Comparison of ENCODE assay signal across 2 cellular contexts in the genomic region with DNA sequence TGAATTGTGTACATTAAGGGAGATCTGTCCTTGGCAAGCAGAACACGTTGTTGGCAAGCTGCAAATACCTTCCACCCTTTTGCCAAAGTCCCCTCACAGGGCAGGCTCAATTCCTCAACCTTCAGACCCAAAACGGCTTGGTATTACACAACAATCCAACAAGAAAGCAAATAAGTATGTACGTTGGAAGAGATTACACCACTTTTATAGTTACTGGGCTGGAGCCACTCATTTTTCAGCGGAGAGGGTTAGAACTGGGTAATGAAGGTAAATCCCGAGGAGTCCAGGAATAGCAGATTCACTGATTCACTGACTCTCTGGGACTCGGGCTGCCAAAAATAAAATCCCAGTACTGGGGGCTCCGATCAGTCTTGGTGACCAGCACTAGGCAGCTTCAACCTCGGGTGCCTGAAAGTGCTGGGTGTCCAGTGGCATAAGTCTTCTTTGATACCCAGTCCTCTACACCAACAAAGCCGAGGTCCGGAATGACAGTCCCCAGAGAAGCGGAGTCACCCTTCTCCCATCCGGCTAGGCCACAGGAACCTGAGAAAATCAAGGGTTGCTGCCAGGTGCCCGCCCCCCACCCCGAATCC.
TF ChIP-seq lines count a peak whose summit lies in the region.

No MANE protein-coding gene starts in this region.

TF ChIP-seq in A549, 52 proteins besides CTCF, POLR2A, EP300 and RAD21:
- TF ChIP-seq, protein P1, sequence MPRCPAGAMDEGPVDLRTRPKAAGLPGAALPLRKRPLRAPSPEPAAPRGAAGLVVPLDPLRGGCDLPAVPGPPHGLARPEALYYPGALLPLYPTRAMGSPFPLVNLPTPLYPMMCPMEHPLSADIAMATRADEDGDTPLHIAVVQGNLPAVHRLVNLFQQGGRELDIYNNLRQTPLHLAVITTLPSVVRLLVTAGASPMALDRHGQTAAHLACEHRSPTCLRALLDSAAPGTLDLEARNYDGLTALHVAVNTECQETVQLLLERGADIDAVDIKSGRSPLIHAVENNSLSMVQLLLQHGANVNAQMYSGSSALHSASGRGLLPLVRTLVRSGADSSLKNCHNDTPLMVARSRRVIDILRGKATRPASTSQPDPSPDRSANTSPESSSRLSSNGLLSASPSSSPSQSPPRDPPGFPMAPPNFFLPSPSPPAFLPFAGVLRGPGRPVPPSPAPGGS (IDR thresholded peaks at IDR 0.05) = no peak
- no peak for TF ChIP-seq KDM5A (IDR thresholded peaks at IDR 0.05)
- TF ChIP-seq KDM1A (IDR thresholded peaks at IDR 0.05; ENCODE audit: low read depth) = no peak
- TF ChIP-seq, protein P2, sequence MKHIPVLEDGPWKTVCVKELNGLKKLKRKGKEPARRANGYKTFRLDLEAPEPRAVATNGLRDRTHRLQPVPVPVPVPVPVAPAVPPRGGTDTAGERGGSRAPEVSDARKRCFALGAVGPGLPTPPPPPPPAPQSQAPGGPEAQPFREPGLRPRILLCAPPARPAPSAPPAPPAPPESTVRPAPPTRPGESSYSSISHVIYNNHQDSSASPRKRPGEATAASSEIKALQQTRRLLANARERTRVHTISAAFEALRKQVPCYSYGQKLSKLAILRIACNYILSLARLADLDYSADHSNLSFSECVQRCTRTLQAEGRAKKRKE (CRISPR knock-in tag; IDR thresholded peaks at IDR 0.05; ENCODE audit: low read depth) = no peak
- TF ChIP-seq MAFK (IDR thresholded peaks at IDR 0.05; ENCODE audit: partially characterized antibody) = no peak
- TF ChIP-seq PHF8 (IDR thresholded peaks at IDR 0.05; ENCODE audit: borderline replicate concordance, low read depth) = no peak
- no peak for TF ChIP-seq JUNB (IDR thresholded peaks at IDR 0.05)
- TF ChIP-seq, protein P3, sequence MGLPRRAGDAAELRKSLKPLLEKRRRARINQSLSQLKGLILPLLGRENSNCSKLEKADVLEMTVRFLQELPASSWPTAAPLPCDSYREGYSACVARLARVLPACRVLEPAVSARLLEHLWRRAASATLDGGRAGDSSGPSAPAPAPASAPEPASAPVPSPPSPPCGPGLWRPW (IDR thresholded peaks at IDR 0.05) = no peak
- no peak for TF ChIP-seq RCOR1 (IDR thresholded peaks at IDR 0.05; ENCODE audit: low read depth, low read length)
- TF ChIP-seq ZSCAN20 (CRISPR knock-in tag; IDR thresholded peaks at IDR 0.05) = no peak
- TF ChIP-seq, protein P4, sequence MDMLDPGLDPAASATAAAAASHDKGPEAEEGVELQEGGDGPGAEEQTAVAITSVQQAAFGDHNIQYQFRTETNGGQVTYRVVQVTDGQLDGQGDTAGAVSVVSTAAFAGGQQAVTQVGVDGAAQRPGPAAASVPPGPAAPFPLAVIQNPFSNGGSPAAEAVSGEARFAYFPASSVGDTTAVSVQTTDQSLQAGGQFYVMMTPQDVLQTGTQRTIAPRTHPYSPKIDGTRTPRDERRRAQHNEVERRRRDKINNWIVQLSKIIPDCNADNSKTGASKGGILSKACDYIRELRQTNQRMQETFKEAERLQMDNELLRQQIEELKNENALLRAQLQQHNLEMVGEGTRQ (IDR thresholded peaks at IDR 0.05) = no peak
- TF ChIP-seq SMC3 (IDR thresholded peaks at IDR 0.05) = no peak
- TF ChIP-seq RNF2 (IDR thresholded peaks at IDR 0.05; ENCODE audit: borderline replicate concordance, low read depth) = no peak
- no peak for TF ChIP-seq EHMT2 (IDR thresholded peaks at IDR 0.05; ENCODE audit: low read depth)
- no peak for TF ChIP-seq CBX2 (IDR thresholded peaks at IDR 0.05; ENCODE audit: borderline replicate concordance, low read depth)
- TF ChIP-seq ZNF302 (CRISPR knock-in tag; IDR thresholded peaks at IDR 0.05) = no peak
- no peak for TF ChIP-seq CHD2 (IDR thresholded peaks at IDR 0.05; ENCODE audit: low read length, partially characterized antibody)
- no peak for TF ChIP-seq HDAC2 (IDR thresholded peaks at IDR 0.05)

TF ChIP-seq in IMR-90, 13 proteins besides CTCF, POLR2A, EP300 and RAD21:
- TF ChIP-seq, protein P5, sequence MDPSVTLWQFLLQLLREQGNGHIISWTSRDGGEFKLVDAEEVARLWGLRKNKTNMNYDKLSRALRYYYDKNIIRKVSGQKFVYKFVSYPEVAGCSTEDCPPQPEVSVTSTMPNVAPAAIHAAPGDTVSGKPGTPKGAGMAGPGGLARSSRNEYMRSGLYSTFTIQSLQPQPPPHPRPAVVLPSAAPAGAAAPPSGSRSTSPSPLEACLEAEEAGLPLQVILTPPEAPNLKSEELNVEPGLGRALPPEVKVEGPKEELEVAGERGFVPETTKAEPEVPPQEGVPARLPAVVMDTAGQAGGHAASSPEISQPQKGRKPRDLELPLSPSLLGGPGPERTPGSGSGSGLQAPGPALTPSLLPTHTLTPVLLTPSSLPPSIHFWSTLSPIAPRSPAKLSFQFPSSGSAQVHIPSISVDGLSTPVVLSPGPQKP (IDR thresholded peaks at IDR 0.05; ENCODE audit: borderline replicate concordance, low read depth, low read length) = no peak
- TF ChIP-seq CEBPB (IDR thresholded peaks at IDR 0.05; ENCODE audit: low read depth, low read length) (peak; percentile 74), NFE2L2 (IDR thresholded peaks at IDR 0.05; ENCODE audit: low read depth, low read length) (no peak)
